9 cellular contexts compared by ENCODE assay signal in genomic region chr2:157327621-157328102, GRCh38. TPM values are rescaled to one million over a fixed set of nuclear protein-coding genes. Genes with fewer than 3 reads are reported as not detected.
DNase-seq lines count a peak whose midpoint lies in the region; ATAC-seq and TF ChIP-seq lines count a peak whose summit lies in the region.
"Had no signal": no experiment of that assay in that cellular context is flagged by ENCODE, and none has a peak within 500 bp of the region (broad histone marks: within the 10 kb centered on the region; RNA-seq: fewer than 3 reads in every experiment).

No MANE protein-coding gene starts in this region.

- H3K27me3 ChIP-seq in CD8-positive, alpha-beta T cell (ENCODE audit: insufficient read depth, low read length), result no peaks in the 10 kb centered on the region
- H3K27me3 ChIP-seq in endodermal cell (ENCODE audit: control insufficient read depth, insufficient read depth, low read length, poor library complexity, severe bottlenecking), result no peaks in the 10 kb centered on the region

- CTCF ChIA-PET in CD8-positive, alpha-beta T cell (lab: Charles Lee), result interaction anchor here (0.7 to 12.8 kb wide), 58 partner anchors 9 to 577 kb away, joined by 3 to 303 read pairs (median 8); partner anchors contain the start of gene CYTIP

- peak; percentile 95 for ATAC-seq in CD8-positive, alpha-beta T cell
- ATAC-seq in GM19438 (IDR thresholded peaks at IDR 0.05; ENCODE audit: low read depth, unreplicated experiment) (peak; percentile 99), HG03469 (IDR thresholded peaks at IDR 0.05; ENCODE audit: unreplicated experiment) (peak; percentile 94)

- H3K9me3 ChIP-seq in CD8-positive, alpha-beta T cell (ENCODE audit: low read length), result no peaks in the 10 kb centered on the region
- no peaks in the 10 kb centered on the region for H3K9me3 ChIP-seq in endodermal cell (ENCODE audit: control insufficient read depth, low read length)

- peaks cover 51% of the 10 kb centered on the region for H3K4me1 Mint-ChIP-seq in CD8-positive, alpha-beta T cell (ENCODE audit: low read depth)
- peaks cover 18% of the 10 kb centered on the region for H3K4me1 Mint-ChIP-seq in endodermal cell

- peaks cover 13% of the 10 kb centered on the region for H3K36me3 Mint-ChIP-seq in CD8-positive, alpha-beta T cell
- no peaks in the 10 kb centered on the region for H3K36me3 Mint-ChIP-seq in endodermal cell (ENCODE audit: low read depth)

- peak overlapping the region; percentile 2 for H3K4me3 ChIP-seq in CD8-positive, alpha-beta T cell (ENCODE audit: low read depth, low read length)
- no peak overlapping the region for H3K4me3 ChIP-seq in endodermal cell (ENCODE audit: low read length)

- TF ChIP-seq CTCF in CD8-positive, alpha-beta T cell (IDR thresholded peaks at IDR 0.05), result peak; percentile 87
- TF ChIP-seq CTCF in endodermal cell (conservative IDR thresholded peaks at IDR 0.05), result peak; percentile 98

- POLR2A ChIA-PET in CD8-positive, alpha-beta T cell (lab: Charles Lee), result interaction anchor here (0.5 to 2.3 kb wide), 15 partner anchors 9 to 165 kb away, joined by 3 to 12 read pairs (median 7); partner anchors contain the start of gene CYTIP

- peak; percentile 75 to 94 (median 87) for DNase-seq in CD8-positive, alpha-beta T cell
- DNase-seq in NK-92 treated with Interleukin-12 subunit alpha and Interleukin-12 subunit beta, amount 100 ng/mL, for 24 hours (lab: John Stamatoyannopoulos, UW), result peak; percentile 60
- peak; percentile 63 to 85 (median 79) for DNase-seq in activated CD8-positive, alpha-beta memory T cell treated with anti-CD3 and anti-CD28 coated beads for 48 hours (ENCODE audit: low read depth in 2 of 3, low spot score in 2 of 3)
- DNase-seq in endodermal cell (peak; percentile 97), middle frontal gyrus (ENCODE audit: extremely low spot score, low spot score) (peak; percentile 59)
- DNase-seq in stimulated activated CD8-positive, alpha-beta memory T cell treated with anti-CD3 and anti-CD28 coated beads, Interleukin-7, amount 100 ng/mL, for 1 hour (ENCODE audit: low read depth in 2 of 2), result peak; percentile 71 to 89

- H3K36me3 ChIP-seq in CD8-positive, alpha-beta T cell (ENCODE audit: insufficient read depth, low read length), result no peaks in the 10 kb centered on the region
- no peaks in the 10 kb centered on the region for H3K36me3 ChIP-seq in endodermal cell (ENCODE audit: control insufficient read depth, insufficient read depth, low read length)

- peak overlapping the region; percentile 64 for H3K4me3 Mint-ChIP-seq in CD8-positive, alpha-beta T cell
- no peak overlapping the region for H3K4me3 Mint-ChIP-seq in endodermal cell

- intact Hi-C loops in CD8-positive, alpha-beta T cell (cut with DNase I, micrococcal nuclease), result loop anchor here (1.0 to 5.0 kb wide), 11 partner anchors 21 to 683 kb away; no protein-coding TSS in a partner anchor

- H3K4me1 ChIP-seq in CD8-positive, alpha-beta T cell (ENCODE audit: insufficient read depth, low read length), result peaks cover 34% of the 10 kb centered on the region
- peaks cover 15% of the 10 kb centered on the region for H3K4me1 ChIP-seq in endodermal cell (ENCODE audit: control insufficient read depth, insufficient read depth, low read length)

- H3K27ac ChIP-seq in CD8-positive, alpha-beta T cell (ENCODE audit: low read depth, low read length), result no peak overlapping the region
- H3K27ac ChIP-seq in endodermal cell (ENCODE audit: low read depth, low read length), result no peak overlapping the region
- H3K27ac ChIP-seq: epithelial cell of prostate had no signal

- H3K9ac ChIP-seq in endodermal cell (ENCODE audit: extremely low read depth, low read length, poor library complexity, severe bottlenecking), result no peak overlapping the region

- WGBS in endodermal cell (ENCODE audit: insufficient coverage in 1 of 2, insufficient read length in 1 of 2), 2 experiments, result 49 to 66% methylated on average over 4 to 6 of the region's 6 CpGs

- H3K27me3 Mint-ChIP-seq in CD8-positive, alpha-beta T cell (ENCODE audit: low read depth), result no peaks in the 10 kb centered on the region
- H3K27me3 Mint-ChIP-seq in endodermal cell (ENCODE audit: insufficient read depth), result no peaks in the 10 kb centered on the region

- no peaks in the 10 kb centered on the region for H3K9me3 Mint-ChIP-seq in CD8-positive, alpha-beta T cell
- H3K9me3 Mint-ChIP-seq in endodermal cell, result no peaks in the 10 kb centered on the region

- peak overlapping the region; percentile 86 for H3K27ac Mint-ChIP-seq in CD8-positive, alpha-beta T cell
- no peak overlapping the region for H3K27ac Mint-ChIP-seq in endodermal cell

RNA-seq across cellular contexts. Expression of gene ERMN, which starts 2.0 kb away (rescaled TPM):
- total RNA-seq in CD8-positive, alpha-beta T cell, result 10 to 100 TPM; 20.7 to 23.6 TPM
- total RNA-seq in endodermal cell, result under 1 TPM; 0.55 to 0.68 TPM
- 0.64 TPM for polyA plus RNA-seq in endodermal cell (2013, experiment 1 of 2)
- polyA plus RNA-seq in endodermal cell (2013, experiment 2 of 2), result 0.37 TPM

Comparison
In these comparisons a context has a peak if more than half of its experiments do, and no peak if none do; other contexts are left out.
1. RNA of gene ERMN, which starts 2.0 kb away (total RNA-seq): 20.7 to 23.6 TPM in CD8-positive, alpha-beta T cell; 0.55 to 0.68 TPM in endodermal cell; every median in the first group is over 10 times any median in the second.
2. Peak in every context shown above with its lines, with median percentiles within 50 percentile points of each other: ATAC-seq and DNase-seq.